27 cellular contexts compared by ENCODE assay signal in genomic region chr14:59619071-59619470, GRCh38. TPM values are rescaled to one million over a fixed set of nuclear protein-coding genes. Genes with fewer than 3 reads are reported as not detected.
DNase-seq lines count a peak whose midpoint lies in the region; ATAC-seq and TF ChIP-seq lines count a peak whose summit lies in the region.
"Had no signal": no experiment of that assay in that cellular context is flagged by ENCODE, and none has a peak within 500 bp of the region (broad histone marks: within the 10 kb centered on the region; RNA-seq: fewer than 3 reads in every experiment).

No MANE protein-coding gene starts in this region.

- DNase-seq in HPDE6-E6E7 (ENCODE audit: extremely low spot score) (peak; percentile 23), RWPE2 (ENCODE audit: low spot score) (no peak), epithelial cell of esophagus (ENCODE audit: low read depth) (peak; percentile 86), neural crest cell (ENCODE audit: low read depth, low spot score) (no peak), HT-29 (ENCODE audit: low spot score) (no peak)
- DNase-seq: ACHN; CD8-positive, alpha-beta T cell; DMS153; H7; NCI-H1092 treated with DMSO at 0.1 percent for 48 hours; NCI-H1436 treated with DMSO at 0.1 percent for 48 hours; NCI-H2029; NCI-H2171; NCI-H345; NCI-H524; NCI-H774; NK-92 treated with Interleukin-12 subunit alpha and Interleukin-12 subunit beta, amount 100 ng/mL, for 24 hours had no signal

- H3K9me3 Mint-ChIP-seq in neural crest cell: peaks cover 6% of the 10 kb centered on the region
- H3K9me3 Mint-ChIP-seq: CD8-positive, alpha-beta T cell had no signal

- H3K4me3 ChIP-seq in RWPE2 (ENCODE audit: severe bottlenecking) (no peak overlapping the region), epithelial cell of esophagus (ENCODE audit: low read length) (no peak overlapping the region)
- H3K4me3 ChIP-seq: BLaER1 treated with 17β-estradiol and CSF1 and Interleukin-3, amounts not matched to agents 10 nM and 100 nM; K562; SJSA1 had no signal

- no peaks in the 10 kb centered on the region for H3K36me3 Mint-ChIP-seq in neural crest cell (ENCODE audit: low read depth)
- H3K36me3 Mint-ChIP-seq: CD8-positive, alpha-beta T cell had no signal

- no peaks in the 10 kb centered on the region for H3K27me3 Mint-ChIP-seq in neural crest cell (ENCODE audit: low read depth)

- ATAC-seq in RWPE2 (ENCODE audit: low read depth): peak; percentile 36; the same call in 1 of the 3 replicates
- ATAC-seq in GM19395 (IDR thresholded peaks at IDR 0.05; ENCODE audit: unreplicated experiment): no peak
- ATAC-seq in GM18498 (IDR thresholded peaks at IDR 0.05; ENCODE audit: unreplicated experiment): no peak
- ATAC-seq: CD8-positive, alpha-beta T cell; HepG2; K562; Panc1; Right ventricle myocardium inferior had no signal

- TF ChIP-seq CTCF in RWPE2 (IDR thresholded peaks at IDR 0.05; ENCODE audit: poor library complexity, severe bottlenecking) (no peak), epithelial cell of esophagus (IDR thresholded peaks at IDR 0.05; ENCODE audit: insufficient read depth, low read depth, low read length, missing control alignments) (no peak), neural crest cell (conservative IDR thresholded peaks at IDR 0.05) (no peak)

- no peaks in the 10 kb centered on the region for H3K36me3 ChIP-seq in RWPE2 (ENCODE audit: low read depth)
- H3K36me3 ChIP-seq: BLaER1 treated with 17β-estradiol and CSF1 and Interleukin-3, amounts not matched to agents 10 nM and 100 nM; SJSA1 had no signal

- no peak overlapping the region for H3K4me3 Mint-ChIP-seq in neural crest cell
- H3K4me3 Mint-ChIP-seq: CD8-positive, alpha-beta T cell had no signal

- H3K4me1 Mint-ChIP-seq in neural crest cell: peaks cover 4% of the 10 kb centered on the region

- peak overlapping the region; percentile 0 for H3K27ac Mint-ChIP-seq in neural crest cell (ENCODE audit: unreplicated experiment)
- H3K27ac Mint-ChIP-seq: CD8-positive, alpha-beta T cell had no signal

- no peaks in the 10 kb centered on the region for H3K4me1 ChIP-seq in RWPE2 (ENCODE audit: insufficient read depth, poor library complexity, severe bottlenecking)
- H3K4me1 ChIP-seq: SJSA1 had no signal

- H3K27me3 ChIP-seq in RWPE2 (ENCODE audit: insufficient read depth, poor library complexity, severe bottlenecking): peaks cover 12% of the 10 kb centered on the region
- H3K27me3 ChIP-seq: BLaER1 treated with 17β-estradiol and CSF1 and Interleukin-3, amounts not matched to agents 10 nM and 100 nM; SJSA1 had no signal

- H3K27ac ChIP-seq in RWPE2 (ENCODE audit: poor library complexity, severe bottlenecking): no peak overlapping the region
- H3K27ac ChIP-seq: SJSA1 had no signal

- no peaks in the 10 kb centered on the region for H3K9me3 ChIP-seq in RWPE2 (ENCODE audit: severe bottlenecking)
- H3K9me3 ChIP-seq: SJSA1 had no signal

RNA-seq across cellular contexts. Expression of gene CCDC175, which starts 42.5 kb away (rescaled TPM):
- total RNA-seq in neural crest cell: 0.19 and 0.25 TPM in 2 replicates
- 0.34 TPM in 1 of 2 replicates, not detected in the other for total RNA-seq in HT-29 (2014; rRNA removed; shearing (Covaris generic))
- total RNA-seq: CD8-positive, alpha-beta T cell; Daoy; H7; HepG2; K562; LHCN-M2; Right ventricle myocardium inferior; SJSA1 had no signal

Comparison
In these comparisons a context has a peak if more than half of its experiments do, and no peak if none do; other contexts are left out.
1. DNase-seq: peak in HPDE6-E6E7 (single experiment) and epithelial cell of esophagus (single experiment); none in RWPE2 (single experiment), neural crest cell (single experiment) and HT-29 (single experiment).